Comparison of ENCODE assay signal across 8 cellular contexts in the genomic region with DNA sequence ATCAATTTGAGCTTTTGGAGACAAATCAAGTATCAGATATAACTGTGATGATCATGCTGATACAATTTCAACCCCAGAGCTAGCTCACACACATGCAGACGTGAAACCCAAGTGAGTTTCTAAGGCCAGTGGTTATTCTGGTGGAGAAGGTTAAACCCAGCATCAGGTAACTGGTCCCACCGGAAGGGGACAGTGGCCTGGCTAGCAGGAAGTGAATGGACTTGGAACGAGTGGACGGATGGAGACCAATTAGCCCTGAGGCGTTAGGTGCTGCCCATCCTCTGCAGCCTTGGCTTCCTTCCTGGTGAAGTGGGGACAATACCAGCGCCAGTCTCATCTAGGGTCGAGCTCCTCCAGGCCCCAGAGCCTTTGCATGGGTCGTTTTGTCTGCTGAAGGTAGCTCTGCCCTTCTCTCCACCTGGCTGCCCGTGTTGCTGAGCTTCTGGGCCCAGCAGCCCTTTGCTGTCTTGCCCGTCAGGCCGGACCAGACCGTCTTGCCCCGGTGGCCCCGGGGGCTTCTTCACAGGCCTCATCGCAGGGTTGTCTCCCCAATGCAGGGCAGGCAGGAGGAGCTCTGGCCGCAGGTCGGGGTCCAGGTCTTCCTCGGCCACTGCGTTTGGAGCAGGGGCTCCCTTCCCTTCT. TPM values are rescaled to one million over a fixed set of nuclear protein-coding genes. Genes with fewer than 3 reads are reported as not detected.
DNase-seq lines count a peak whose midpoint lies in the region; ATAC-seq and TF ChIP-seq lines count a peak whose summit lies in the region.

No MANE protein-coding gene starts in this region.

- H3K27me3 ChIP-seq in vagina: no peaks in the 10 kb centered on the region

- peak overlapping the region; percentile 38 to 80 for H3K4me3 ChIP-seq in vagina

- TF ChIP-seq CTCF in mesothelial cell of epicardium (IDR thresholded peaks at IDR 0.05; ENCODE audit: unreplicated experiment): no peak
- no peak for TF ChIP-seq CTCF in vagina (IDR thresholded peaks at IDR 0.05)

- no peaks in the 10 kb centered on the region for H3K9me3 ChIP-seq in vagina

- H3K4me3 Mint-ChIP-seq in activated naive CD8-positive, alpha-beta T cell: peak overlapping the region; percentile 74
- no peak overlapping the region for H3K4me3 Mint-ChIP-seq in activated naive CD8-positive, alpha-beta T cell treated with anti-CD3 and anti-CD28 coated beads for 36 hours
- peak overlapping the region; percentile 68 for H3K4me3 Mint-ChIP-seq in mesothelial cell of epicardium

- H3K9me3 Mint-ChIP-seq in activated naive CD8-positive, alpha-beta T cell (ENCODE audit: low read depth): no peaks in the 10 kb centered on the region
- H3K9me3 Mint-ChIP-seq in activated naive CD8-positive, alpha-beta T cell treated with anti-CD3 and anti-CD28 coated beads for 36 hours: no peaks in the 10 kb centered on the region
- no peaks in the 10 kb centered on the region for H3K9me3 Mint-ChIP-seq in mesothelial cell of epicardium

- H3K4me1 Mint-ChIP-seq in activated naive CD8-positive, alpha-beta T cell (ENCODE audit: low read depth): peaks cover 38% of the 10 kb centered on the region
- peaks cover 39% of the 10 kb centered on the region for H3K4me1 Mint-ChIP-seq in activated naive CD8-positive, alpha-beta T cell treated with anti-CD3 and anti-CD28 coated beads for 36 hours
- peaks cover 47% of the 10 kb centered on the region for H3K4me1 Mint-ChIP-seq in mesothelial cell of epicardium

- H3K27ac Mint-ChIP-seq in activated naive CD8-positive, alpha-beta T cell: peak overlapping the region; percentile 71
- no peak overlapping the region for H3K27ac Mint-ChIP-seq in activated naive CD8-positive, alpha-beta T cell treated with anti-CD3 and anti-CD28 coated beads for 36 hours
- peak overlapping the region; percentile 13 for H3K27ac Mint-ChIP-seq in mesothelial cell of epicardium

- peaks cover 59% of the 10 kb centered on the region for H3K4me1 ChIP-seq in vagina

- no peaks in the 10 kb centered on the region for H3K36me3 ChIP-seq in vagina

- DNase-seq in activated naive CD8-positive, alpha-beta T cell treated with anti-CD3 and anti-CD28 coated beads for 36 hours: no peak
- DNase-seq in caudate nucleus (lab: John Stamatoyannopoulos, UW) (peak in 4 of 61 donors; percentile 14 to 30 (median 21)), mesothelial cell of epicardium (ENCODE audit: low spot score in 2 of 2, unreplicated experiment in 2 of 2) (peak in 1 of 2 experiments; percentile 41), vagina (ENCODE audit: extremely low spot score in 2 of 2) (no peak), dedifferentiated amniotic fluid mesenchymal stem cell (ENCODE audit: extremely low spot score) (no peak)

- H3K36me3 Mint-ChIP-seq in activated naive CD8-positive, alpha-beta T cell: no peaks in the 10 kb centered on the region
- no peaks in the 10 kb centered on the region for H3K36me3 Mint-ChIP-seq in activated naive CD8-positive, alpha-beta T cell treated with anti-CD3 and anti-CD28 coated beads for 36 hours
- H3K36me3 Mint-ChIP-seq in mesothelial cell of epicardium: no peaks in the 10 kb centered on the region

- peak overlapping the region; percentile 72 for H3K27ac ChIP-seq in caudate nucleus (ENCODE audit: low read depth, low read length)
- H3K27ac ChIP-seq in vagina: peak overlapping the region; percentile 88

- TF ChIP-seq POLR2A in vagina (IDR thresholded peaks at IDR 0.05): no peak

- no peaks in the 10 kb centered on the region for H3K27me3 Mint-ChIP-seq in activated naive CD8-positive, alpha-beta T cell
- H3K27me3 Mint-ChIP-seq in activated naive CD8-positive, alpha-beta T cell treated with anti-CD3 and anti-CD28 coated beads for 36 hours: no peaks in the 10 kb centered on the region
- H3K27me3 Mint-ChIP-seq in mesothelial cell of epicardium (ENCODE audit: low read depth): peaks cover 23% of the 10 kb centered on the region

- intact Hi-C loops in vagina (cut with DNase I): no loop called here

- ATAC-seq in HG02571 (IDR thresholded peaks at IDR 0.05; ENCODE audit: unreplicated experiment) (no peak), GM21737 (IDR thresholded peaks at IDR 0.05; ENCODE audit: unreplicated experiment) (no peak)

RNA-seq across cellular contexts. Expression of a gene that starts 0.9 kb away (rescaled TPM):
- 1 to 10 TPM; 4.8 to 5.3 TPM for total RNA-seq in activated naive CD8-positive, alpha-beta T cell treated with anti-CD3 and anti-CD28 coated beads for 36 hours
- 10.5 to 13.1 TPM (median 11.3 TPM) in 3 replicates for total RNA-seq in mesothelial cell of epicardium
- 19.6 TPM for total RNA-seq in vagina

RNA-seq across cellular contexts. Expression of a gene that starts 46.0 kb away (rescaled TPM):
- not detected for total RNA-seq in activated naive CD8-positive, alpha-beta T cell treated with anti-CD3 and anti-CD28 coated beads for 36 hours
- total RNA-seq in mesothelial cell of epicardium (29.4 to 31.0 TPM (median 30.9 TPM) in 3 replicates), vagina (24.8 TPM)

RNA-seq across cellular contexts. Expression of a gene that starts 57.3 kb away (rescaled TPM):
- total RNA-seq in activated naive CD8-positive, alpha-beta T cell treated with anti-CD3 and anti-CD28 coated beads for 36 hours: 10 to 100 TPM; 64.6 to 65.3 TPM
- total RNA-seq in mesothelial cell of epicardium (63.1 to 69.4 TPM (median 64.4 TPM) in 3 replicates), vagina (76.1 TPM)

Comparison
In these comparisons a context has a peak if more than half of its experiments do, and no peak if none do; other contexts are left out.
1. RNA of a gene that starts 46.0 kb away (total RNA-seq): 29.4 to 31.0 TPM in mesothelial cell of epicardium and 24.8 TPM in vagina (single experiment); not detected in activated naive CD8-positive, alpha-beta T cell treated with anti-CD3 and anti-CD28 coated beads for 36 hours; every median in the first group is over 10 times any median in the second.